1 cellular context compared by ENCODE assay signal in genomic region chr1:12135612-12136011, GRCh38.
TF ChIP-seq lines count a peak whose summit lies in the region.

No MANE protein-coding gene starts in this region.

TF ChIP-seq in IMR-90, 13 proteins besides CTCF, POLR2A, EP300 and RAD21 (continued from another document):
- TF ChIP-seq BHLHE40 (IDR thresholded peaks at IDR 0.05; ENCODE audit: low read depth, low read length) (no peak), CEBPB (IDR thresholded peaks at IDR 0.05; ENCODE audit: low read depth, low read length) (no peak), FOS (IDR thresholded peaks at IDR 0.05; ENCODE audit: low read depth, low read length) (no peak), RFX5 (IDR thresholded peaks at IDR 0.05; ENCODE audit: low read depth, low read length) (no peak)
